ENCODE assay signal across 8 cellular contexts in genomic region chr10:31083765-31084184, GRCh38.
DNase-seq lines count a peak whose midpoint lies in the region; TF ChIP-seq lines count a peak whose summit lies in the region.

No MANE protein-coding gene starts in this region.

- TF ChIP-seq CTCF in NB4 (IDR thresholded peaks at IDR 0.05; ENCODE audit: low read depth, low read length), result peak; percentile 36

- TF ChIP-seq POLR2A in NB4 (IDR thresholded peaks at IDR 0.05; ENCODE audit: extremely low read depth, insufficient read length), result no peak

- H3K4me3 ChIP-seq in NB4 (ENCODE audit: low read depth, low read length), result no peak overlapping the region

- peak; percentile 28 for DNase-seq in GM04504 (ENCODE audit: low read depth)
- peak; percentile 71 for DNase-seq in NB4 (ENCODE audit: low read depth)
- peak; percentile 18 for DNase-seq in T1000 (lab: John Stamatoyannopoulos, UW)
- peak; percentile 44 for DNase-seq in astrocyte of the hippocampus (ENCODE audit: low read depth, low spot score)
- peak; percentile 84 for DNase-seq in kidney tubule cell (ENCODE audit: low spot score)
- DNase-seq in stimulated activated CD8-positive, alpha-beta memory T cell treated with anti-CD3 and anti-CD28 coated beads, Interleukin-15, amount 100 ng/mL, for 24 hours (ENCODE audit: low read depth), result peak; percentile 6
- DNase-seq in DMS153 (lab: John Stamatoyannopoulos, UW), result no peak
- no peak for DNase-seq in NCI-H128 (lab: John Stamatoyannopoulos, UW; ENCODE audit: unreplicated experiment)

Comparison
In these comparisons a context has a peak if more than half of its experiments do, and no peak if none do; other contexts are left out.
1. DNase-seq: peak in GM04504 (single experiment), NB4 (single experiment), T1000 (single experiment), astrocyte of the hippocampus (single experiment), kidney tubule cell (single experiment) and stimulated activated CD8-positive, alpha-beta memory T cell treated with anti-CD3 and anti-CD28 coated beads, Interleukin-15, amount 100 ng/mL, for 24 hours (single experiment); none in DMS153 (single experiment) and NCI-H128 (single experiment).